In genomic region chr3:71573181-71573580, GRCh38 we compare ENCODE assay signal across 18 cellular contexts.
"Had no signal": no experiment of that assay in that cellular context is flagged by ENCODE, and none has a peak within 500 bp of the region (broad histone marks: within the 10 kb centered on the region; RNA-seq: fewer than 3 reads in every experiment).

No MANE protein-coding gene starts in this region.

- H3K4me3 ChIP-seq: coronary artery, mucosa of descending colon, tibial artery, upper lobe of right lung, vagina had no signal

- H3K27me3 ChIP-seq: tibial artery, upper lobe of right lung, vagina had no signal

- H3K9me3 ChIP-seq: mucosa of descending colon, tibial artery, upper lobe of right lung, vagina had no signal

- H3K36me3 ChIP-seq: tibial artery, upper lobe of right lung, vagina had no signal

- H3K27ac ChIP-seq: coronary artery, tibial artery, upper lobe of right lung, vagina had no signal

- ATAC-seq: left colon; mucosa of descending colon; naive thymus-derived CD8-positive, alpha-beta T cell; right cardiac atrium; stimulated activated naive CD8-positive, alpha-beta T cell treated with anti-CD3 and anti-CD28 coated beads, Interleukin-15, Interleukin-2, amounts not matched to agents 100 U/mL and 50 U/mL, for 24 hours; upper lobe of right lung had no signal

- DNase-seq: effector CD4-positive, alpha-beta T cell; endodermal cell; erythroblast; foreskin melanocyte; head of caudate nucleus; hippocampal formation; left colon; mucosa of descending colon; naive thymus-derived CD8-positive, alpha-beta T cell; posterior cingulate gyrus; right cardiac atrium; small intestine; stimulated activated CD4-positive, alpha-beta T cell treated with anti-CD3 and anti-CD28 coated beads, Interleukin-12 subunit alpha, Interleukin-12 subunit beta, amount 100 ng/mL, for 4 hours; stimulated activated naive CD8-positive, alpha-beta T cell treated with anti-CD3 and anti-CD28 coated beads, Interleukin-15, Interleukin-2, amounts not matched to agents 100 U/mL and 50 U/mL, for 24 hours; tibial artery; upper lobe of right lung had no signal
